In the genomic region with DNA sequence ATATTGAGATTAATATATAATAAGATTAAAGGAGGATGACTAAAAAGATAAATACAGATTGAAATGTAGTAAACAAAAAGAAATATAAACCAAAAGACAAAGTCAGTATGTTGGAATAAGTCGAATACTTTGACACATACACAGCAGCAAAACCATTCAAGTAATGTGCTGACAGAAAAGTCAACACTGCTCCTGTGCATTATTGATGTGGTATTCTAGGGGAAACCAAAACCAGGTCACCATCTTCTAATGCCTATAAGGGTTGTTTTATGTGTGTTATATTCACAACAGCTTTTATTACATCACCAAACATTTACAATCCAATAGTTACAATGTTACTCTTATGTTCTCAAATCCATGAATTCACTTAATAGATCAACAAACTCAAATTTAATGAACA, we compare ENCODE assay signal across 16 cellular contexts.
A peak's percentile ranks its signal among the peaks of the same experiment; 100 is the strongest.
DNase-seq lines count a peak whose midpoint lies in the region; FAIRE-seq and TF ChIP-seq lines count a peak whose summit lies in the region.
"Had no signal": no experiment of that assay in that cellular context is flagged by ENCODE, and none has a peak within 500 bp of the region (broad histone marks: within the 10 kb centered on the region; RNA-seq: fewer than 3 reads in every experiment).

No MANE protein-coding gene starts in this region.

- H3K14ac ChIP-seq in H1 (ENCODE audit: insufficient read length) = no peak overlapping the region

- H4K20me1 ChIP-seq in H1 (replicated peaks in 1 of 2; ENCODE audit: control insufficient read depth in 1 of 2, insufficient read depth in 2 of 2, low read length in 2 of 2) = no peaks in the 10 kb centered on the region

- peak overlapping the region; percentile 70; the same call in 1 of the 2 replicates for H2AFZ ChIP-seq in H1 (ENCODE audit: low read length)

- TF ChIP-seq CTCF in H1 (IDR thresholded peaks at IDR 0.05; ENCODE audit: control extremely low read depth in 1 of 3, insufficient read depth in 1 of 3, low read depth in 1 of 3, low read length in 3 of 3) = no peak

- WGBS in H1 (ENCODE audit: extremely low coverage in 1 of 2, insufficient coverage in 1 of 2, insufficient read length in 1 of 2, insufficient replicate concordance in 2 of 2, low coverage in 1 of 2, low lambda C conversion rate in 2 of 2, missing lambda C conversion rate in 1 of 2), 2 experiments = 86% methylated on average over 1 of the region's 1 CpG; no CpG with 5 or more reads in 1 of the 2 experiments

- H3K9ac ChIP-seq in H1 (replicated peaks in 1 of 4; ENCODE audit: extremely low read depth in 1 of 4, low read depth in 3 of 4, low read length in 3 of 4) = no peak overlapping the region

- H3K4me3 ChIP-seq in H1 (ENCODE audit: extremely low read depth in 1 of 4, insufficient read depth in 2 of 4, low read depth in 3 of 4, low read length in 4 of 4) = no peak overlapping the region
- no peak overlapping the region for H3K4me3 ChIP-seq in H7 (ENCODE audit: insufficient read depth, low read depth, low read length)
- H3K4me3 ChIP-seq: HAP-1, K562 had no signal

- TF ChIP-seq POLR2A in H1 (IDR thresholded peaks at IDR 0.05; ENCODE audit: control extremely low read depth in 1 of 2, low read depth in 2 of 2, low read length in 2 of 2) = no peak

- peaks cover 0 to 12% (median 0%) of the 10 kb centered on the region in 4 experiments; a peak in 1 of 7 replicates for H3K4me1 ChIP-seq in H1 (replicated peaks in 1 of 4; ENCODE audit: control insufficient read depth in 3 of 4, insufficient read depth in 4 of 4, low read length in 3 of 4)
- H3K4me1 ChIP-seq: HAP-1 had no signal

- no peak overlapping the region for H2BK120ac ChIP-seq in H1 (replicated peaks; ENCODE audit: low read depth, low read length)

- no peaks in the 10 kb centered on the region for H3K9me3 ChIP-seq in H1 (ENCODE audit: insufficient read depth in 2 of 2, low read depth in 1 of 2, low read length in 1 of 2)
- H3K9me3 ChIP-seq: HAP-1 had no signal

- no peak overlapping the region for H3K27ac ChIP-seq in H1 (ENCODE audit: low read depth, low read length)
- H3K27ac ChIP-seq: 22Rv1 had no signal

- FAIRE-seq in H1 (lab: Jason Lieb, UNC) = no peak
- FAIRE-seq: G401.6, GM12891, HTR-8/SVneo, K562 had no signal

- no peak overlapping the region for H3K4ac ChIP-seq in H1 (replicated peaks; ENCODE audit: insufficient read length, low read depth, low read length)

- H4K91ac ChIP-seq in H1 (replicated peaks; ENCODE audit: insufficient read length, low read length) = no peak overlapping the region

- CTCF ChIA-PET in H1 (lab: Charles Lee; ENCODE audit: partially characterized antibody) = interaction anchor here (1.0 kb wide), 1 partner anchor 94 kb away, joined by 3 read pairs; no protein-coding TSS in a partner anchor

- no peak overlapping the region for H3K18ac ChIP-seq in H1 (ENCODE audit: extremely low read depth, low read length)

- H3K36me3 ChIP-seq in H1 (ENCODE audit: control insufficient read depth in 2 of 4, insufficient read depth in 4 of 4, low read length in 3 of 4) = no peaks in the 10 kb centered on the region
- no peaks in the 10 kb centered on the region for H3K36me3 ChIP-seq in H7 (replicated peaks; ENCODE audit: control insufficient read depth, insufficient read depth, low read length)
- H3K36me3 ChIP-seq: HAP-1 had no signal

- H4K8ac ChIP-seq in H1 (ENCODE audit: extremely low read depth, insufficient read depth, low read length) = no peak overlapping the region

- H3K79me2 ChIP-seq in H1 (ENCODE audit: control insufficient read depth in 1 of 2, insufficient read depth in 2 of 2, low read length in 2 of 2) = no peaks in the 10 kb centered on the region

- H3K56ac ChIP-seq in H1 (replicated peaks; ENCODE audit: insufficient read length, low read depth, low read length) = no peak overlapping the region

- H2BK12ac ChIP-seq in H1 (ENCODE audit: low read depth, low read length) = no peak overlapping the region

- no peak overlapping the region for H2AK5ac ChIP-seq in H1 (ENCODE audit: low read depth, low read length)

- H4K5ac ChIP-seq in H1 (ENCODE audit: insufficient read length, low read depth, low read length) = no peak overlapping the region

- H3K27me3 ChIP-seq in H1 (replicated peaks in 1 of 4; ENCODE audit: control insufficient read depth in 3 of 4, extremely low read depth in 1 of 4, insufficient read depth in 3 of 4, low read length in 3 of 4) (no peaks in the 10 kb centered on the region), H7 (ENCODE audit: control insufficient read depth, insufficient read depth, low read length) (no peaks in the 10 kb centered on the region)

- no peak for TF ChIP-seq EP300 in H1 (IDR thresholded peaks at IDR 0.05; ENCODE audit: borderline replicate concordance in 1 of 2, low read depth in 2 of 2, low read length in 2 of 2)

- POLR2A ChIA-PET in H1 (lab: Charles Lee; ENCODE audit: partially characterized antibody) = no interaction called here

- H2BK15ac ChIP-seq in H1 (ENCODE audit: low read length) = no peak overlapping the region

- no peak overlapping the region for H3K23ac ChIP-seq in H1 (ENCODE audit: insufficient read length)

- TF ChIP-seq RAD21 in H1 (IDR thresholded peaks at IDR 0.05 in 1 of 2, conservative IDR thresholded peaks at IDR 0.05 in 1 of 2; ENCODE audit: low read depth in 2 of 2, low read length in 2 of 2) = no peak

- no peaks in the 10 kb centered on the region; the same call in 1 of the 2 replicates for H3K23me2 ChIP-seq in H1 (ENCODE audit: low read depth, low read length)

- no peak overlapping the region for H2BK5ac ChIP-seq in H1 (ENCODE audit: low read depth, low read length)

- DNase-seq in DMS153 (lab: John Stamatoyannopoulos, UW) (peak; percentile 12), DMS153 treated with DMSO at 0.1 percent for 48 hours (lab: John Stamatoyannopoulos, UW; ENCODE audit: unreplicated experiment) (no peak), SK-MEL-5 (ENCODE audit: low read depth, low spot score) (peak; percentile 32), H1 (ENCODE audit: low read depth in 1 of 2, low spot score in 2 of 2) (no peak), HUDEP-2 (lab: John Stamatoyannopoulos, UW; ENCODE audit: unreplicated experiment in 76 of 76) (no peak), H7 (no peak)
- DNase-seq in activated naive CD4-positive, alpha-beta T cell treated with Interleukin-2 at 50 U/mL for 16 hours = no peak
- DNase-seq: DMS79, EL, Karpas-422 had no signal

- in situ Hi-C loops in SK-MEL-5 (cut with HindIII; ENCODE audit: low pct_unique_long_range_greater_than_20kb, low sequenced_read_pairs) = no loop called here

- H2BK20ac ChIP-seq in H1 (ENCODE audit: low read length) = no peak overlapping the region

- H3K79me1 ChIP-seq in H1 (ENCODE audit: low read depth, low read length) = no peaks in the 10 kb centered on the region

- H3K4me2 ChIP-seq in H1 (ENCODE audit: insufficient read depth in 1 of 2, low read depth in 2 of 2, low read length in 2 of 2) = no peak overlapping the region

TF ChIP-seq in H1, 55 proteins besides CTCF, POLR2A, EP300 and RAD21:
- TF ChIP-seq EZH2 (IDR thresholded peaks at IDR 0.05; ENCODE audit: low read depth, low read length, severe bottlenecking) (no peak), SIX5 (IDR thresholded peaks at IDR 0.05; ENCODE audit: low read depth, low read length) (no peak), BCL11A (IDR thresholded peaks at IDR 0.05; ENCODE audit: low read depth in 2 of 2, low read length in 2 of 2) (no peak), TBP (IDR thresholded peaks at IDR 0.05; ENCODE audit: low read depth, low read length) (no peak), GABPA (IDR thresholded peaks at IDR 0.05; ENCODE audit: borderline replicate concordance, insufficient read depth, low read length) (no peak), POU5F1 (IDR thresholded peaks at IDR 0.05; ENCODE audit: low read depth, low read length) (no peak), RFX5 (IDR thresholded peaks at IDR 0.05; ENCODE audit: borderline replicate concordance, low read depth, low read length) (no peak), BACH1 (IDR thresholded peaks at IDR 0.05; ENCODE audit: low read length) (no peak), SRF (IDR thresholded peaks at IDR 0.05; ENCODE audit: low read depth, low read length) (no peak), KDM4A (IDR thresholded peaks at IDR 0.05; ENCODE audit: low read depth, low read length, severe bottlenecking) (no peak), EGR1 (IDR thresholded peaks at IDR 0.05; ENCODE audit: borderline replicate concordance, low read depth, low read length) (no peak), ASH2L (IDR thresholded peaks at IDR 0.05; ENCODE audit: low read length) (no peak), SP1 (IDR thresholded peaks at IDR 0.05; ENCODE audit: low read depth, low read length) (no peak), CBX8 (IDR thresholded peaks at IDR 0.05; ENCODE audit: borderline replicate concordance, low read depth, low read length) (no peak)

Comparison
In these comparisons a context has a peak if more than half of its experiments do, and no peak if none do; other contexts are left out.
1. DNase-seq: peak in DMS153 (single experiment) and SK-MEL-5 (single experiment); none in DMS153 treated with DMSO at 0.1 percent for 48 hours (single experiment), H1 (0 of 2), HUDEP-2 (0 of 76), H7 (single experiment) and activated naive CD4-positive, alpha-beta T cell treated with Interleukin-2 at 50 U/mL for 16 hours (single experiment).